ENCODE assay signal across 10 cellular contexts in the genomic region with DNA sequence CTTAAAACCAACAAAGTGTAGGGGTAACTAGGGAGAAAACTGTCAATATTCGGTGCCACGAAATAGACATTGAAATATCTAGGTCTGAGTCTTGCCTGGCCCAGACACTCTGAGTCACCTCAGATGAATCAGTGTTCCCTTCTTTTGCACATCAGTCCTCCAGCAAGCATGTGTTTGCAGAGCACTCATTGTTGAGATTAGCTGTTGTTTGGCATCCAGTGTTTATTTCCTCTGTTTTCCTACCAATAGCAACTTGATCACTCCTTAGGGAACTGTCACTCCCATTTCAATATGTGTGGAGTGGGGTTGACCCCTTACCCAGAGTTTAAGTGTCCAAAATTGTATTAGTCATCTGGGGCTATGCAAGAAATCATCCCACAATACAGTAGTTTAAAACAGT. TPM values are rescaled to one million over a fixed set of nuclear protein-coding genes. Genes with fewer than 3 reads are reported as not detected.
DNase-seq lines count a peak whose midpoint lies in the region; ATAC-seq and TF ChIP-seq lines count a peak whose summit lies in the region.
"Had no signal": no experiment of that assay in that cellular context is flagged by ENCODE, and none has a peak within 500 bp of the region (broad histone marks: within the 10 kb centered on the region; RNA-seq: fewer than 3 reads in every experiment).

No MANE protein-coding gene starts in this region.

- in situ Hi-C loops in IMR-90 (cut with MboI; ENCODE audit: low sequenced_read_pairs) = no loop called here

- H2AK5ac ChIP-seq in IMR-90 (ENCODE audit: low read depth, low read length) (no peak overlapping the region), trophoblast cell (ENCODE audit: low read length) (no peak overlapping the region)

- H3K36me3 Mint-ChIP-seq in Calu3 (ENCODE audit: insufficient read depth, unreplicated experiment) (peaks cover 9% of the 10 kb centered on the region), natural killer cell (no peaks in the 10 kb centered on the region)

- H3K9me1 ChIP-seq in IMR-90 (ENCODE audit: insufficient read depth, low read length) = peaks cover 8% of the 10 kb centered on the region; the same call in 1 of the 2 replicates

- H4K5ac ChIP-seq in IMR-90 (ENCODE audit: low read depth, low read length) = no peak overlapping the region

- peaks cover 3% of the 10 kb centered on the region for H3K79me2 ChIP-seq in trophoblast cell (ENCODE audit: control insufficient read depth, insufficient read depth, low read length, poor library complexity)

- BruUV-seq in Calu3 (replicated peaks; lab: Mats Ljungman, UMichigan) (no TSS peak), IMR-90 (replicated peaks; lab: Mats Ljungman, UMichigan) (no TSS peak)

- CTCF ChIA-PET in Calu3 (lab: Charles Lee) (interaction anchor here (1.0 kb wide), 1 partner anchor 21 kb away, joined by 6 read pairs; no protein-coding TSS in a partner anchor), IMR-90 (lab: Yijun Ruan, JAX) (interaction anchor here (1.1 kb wide), 1 partner anchor 162 kb away, joined by 3 read pairs; no protein-coding TSS in a partner anchor)

- no peak overlapping the region for H2AK9ac ChIP-seq in IMR-90 (replicated peaks; ENCODE audit: low read depth, low read length, poor library complexity)

- no peak for TF ChIP-seq POLR2A in IMR-90 (IDR thresholded peaks at IDR 0.05; ENCODE audit: low read depth, low read length)

- H3K9me3 ChIP-seq in IMR-90 (ENCODE audit: control insufficient read depth, insufficient read depth, low read length) (peaks cover 3% of the 10 kb centered on the region), trophoblast cell (ENCODE audit: insufficient read depth, low read depth, low read length) (no peaks in the 10 kb centered on the region)

- H4K91ac ChIP-seq in IMR-90 (ENCODE audit: insufficient read depth, low read depth, low read length) (no peak overlapping the region), trophoblast cell (ENCODE audit: low read depth, low read length) (no peak overlapping the region)

- H3K27ac Mint-ChIP-seq in Calu3 (ENCODE audit: unreplicated experiment) (no peak overlapping the region), natural killer cell (no peak overlapping the region)

- peak overlapping the region; percentile 81 for H2BK5ac ChIP-seq in IMR-90 (ENCODE audit: low read depth, low read length, poor library complexity, severe bottlenecking)
- H2BK5ac ChIP-seq in trophoblast cell (ENCODE audit: low read depth, low read length, poor library complexity) = no peak overlapping the region

- no peaks in the 10 kb centered on the region for H3K27me3 Mint-ChIP-seq in Calu3 (ENCODE audit: unreplicated experiment)
- no peaks in the 10 kb centered on the region for H3K27me3 Mint-ChIP-seq in natural killer cell (ENCODE audit: low read depth in 2 of 2)

- no peak overlapping the region for H3K4me3 Mint-ChIP-seq in Calu3 (ENCODE audit: low read depth, unreplicated experiment)
- H3K4me3 Mint-ChIP-seq in natural killer cell = no peak overlapping the region

- H3K4me1 ChIP-seq in IMR-90 (ENCODE audit: control insufficient read depth, insufficient read depth, low read length) = 0 out of 2 replicates have a peak, but pooled peaks cover 2% of the 10 kb centered on the region
- H3K4me1 ChIP-seq in trophoblast cell (ENCODE audit: control insufficient read depth in 1 of 2, insufficient read depth in 2 of 2, low read length in 2 of 2) = peaks cover 2% of the 10 kb centered on the region in 2 experiments

- H3K4me2 ChIP-seq in IMR-90 (ENCODE audit: low read depth, low read length) (peak overlapping the region; percentile 4; the same call in 1 of the 2 replicates), trophoblast cell (ENCODE audit: low read length) (no peak overlapping the region)

- H3K9ac ChIP-seq in IMR-90 (ENCODE audit: low read depth, low read length) (no peak overlapping the region), trophoblast cell (ENCODE audit: low read length) (no peak overlapping the region)

- no peak overlapping the region for H2BK15ac ChIP-seq in IMR-90 (ENCODE audit: low read depth, low read length)

- H4K8ac ChIP-seq in IMR-90 (ENCODE audit: low read depth in 2 of 2, low read length in 2 of 2) (no peak overlapping the region), trophoblast cell (ENCODE audit: low read depth, low read length) (no peak overlapping the region)

- TF ChIP-seq CTCF in Calu3 (IDR thresholded peaks at IDR 0.05; ENCODE audit: unreplicated experiment) (no peak), IMR-90 (conservative IDR thresholded peaks at IDR 0.05; ENCODE audit: low read depth, low read length) (no peak), natural killer cell (IDR thresholded peaks at IDR 0.05) (no peak)

- peaks cover 2% of the 10 kb centered on the region; the same call in 1 of the 2 replicates for H4K20me1 ChIP-seq in IMR-90 (ENCODE audit: insufficient read depth, low read length)

- H3K4ac ChIP-seq in IMR-90 (ENCODE audit: low read depth, low read length) (no peak overlapping the region), trophoblast cell (ENCODE audit: low read depth, low read length) (no peak overlapping the region)

- no peak overlapping the region for H4K12ac ChIP-seq in trophoblast cell (ENCODE audit: low read depth, low read length)

- H3K36me3 ChIP-seq in IMR-90 (ENCODE audit: control insufficient read depth, insufficient read depth, low read length) (no peaks in the 10 kb centered on the region), trophoblast cell (ENCODE audit: control insufficient read depth in 1 of 2, insufficient read depth in 2 of 2, low read length in 2 of 2) (no peaks in the 10 kb centered on the region)

- H3K79me1 ChIP-seq in IMR-90 (ENCODE audit: low read depth in 1 of 2, low read length in 2 of 2) (peaks cover 2% of the 10 kb centered on the region in 2 experiments; a peak in 3 of 4 replicates), trophoblast cell (ENCODE audit: low read length) (peaks cover 3% of the 10 kb centered on the region)

- POLR2A ChIA-PET in IMR-90 (lab: Charles Lee; ENCODE audit: unreplicated experiment) = no interaction called here

- intact Hi-C loops in Calu3 (cut with micrococcal nuclease; ENCODE audit: unreplicated experiment) (no loop called here), IMR-90 (cut with micrococcal nuclease) (loop anchor here (2.0 to 5.0 kb wide), 2 partner anchors 40 to 165 kb away; a partner anchor contains a TSS), natural killer cell (cut with micrococcal nuclease) (no loop called here)

- H3K27me3 ChIP-seq in IMR-90 (ENCODE audit: control insufficient read depth, insufficient read depth, low read length) (no peaks in the 10 kb centered on the region), trophoblast cell (ENCODE audit: insufficient read depth, low read length) (no peaks in the 10 kb centered on the region)

- H3K4me3 ChIP-seq in IMR-90 (ENCODE audit: insufficient read depth, low read depth, low read length) = no peak overlapping the region
- no peak overlapping the region for H3K4me3 ChIP-seq in trophoblast cell (ENCODE audit: low read depth, low read length)

- no peak overlapping the region for H3K27ac ChIP-seq in IMR-90 (ENCODE audit: insufficient read depth, low read length)
- no peak overlapping the region for H3K27ac ChIP-seq in trophoblast cell (ENCODE audit: low read depth, low read length)

- H2BK120ac ChIP-seq in IMR-90 (ENCODE audit: low read depth, low read length) (no peak overlapping the region), trophoblast cell (ENCODE audit: insufficient read depth, low read length, poor library complexity) (no peak overlapping the region)

- H2BK20ac ChIP-seq in IMR-90 (ENCODE audit: low read depth, low read length) = no peak overlapping the region

- ATAC-seq in IMR-90 (ENCODE audit: low read depth) = peak; percentile 68
- ATAC-seq in GM21825 (IDR thresholded peaks at IDR 0.05; ENCODE audit: unreplicated experiment) = no peak
- ATAC-seq in natural killer cell = no peak

- TF ChIP-seq RAD21 in IMR-90 (IDR thresholded peaks at IDR 0.05; ENCODE audit: low read length) = no peak; the same call in 1 of the 2 replicates

- H2AFZ ChIP-seq in IMR-90 (replicated peaks; ENCODE audit: low read length, poor library complexity) = peak overlapping the region; percentile 44
- no peak overlapping the region for H2AFZ ChIP-seq in trophoblast cell (ENCODE audit: insufficient read depth, low read length, poor library complexity)

- no peak overlapping the region for H3K14ac ChIP-seq in IMR-90 (replicated peaks; ENCODE audit: low read depth, low read length)
- no peak overlapping the region for H3K14ac ChIP-seq in trophoblast cell (ENCODE audit: low read length)

- peak; percentile 25 for DNase-seq in Calu3
- peak; percentile 91 for DNase-seq in IMR-90
- DNase-seq in dermis blood vessel endothelial cell = peak; percentile 82
- DNase-seq in trophoblast cell = peak; percentile 70 to 80
- no peak for DNase-seq in activated gamma-delta T cell treated with Interleukin-2 at 50 U/mL for 16 hours
- no peak for DNase-seq in NCI-H1417 treated with DMSO at 0.1 percent for 48 hours (lab: John Stamatoyannopoulos, UW)
- no peak for DNase-seq in natural killer cell
- DNase-seq: activated CD4-positive, alpha-beta T cell treated with anti-CD3 and anti-CD28 coated beads, Interleukin-2, amount 50 U/mL, for 1 hour; NCI-H748 treated with DMSO at 0.1 percent for 48 hours had no signal

- no peak overlapping the region for H3K56ac ChIP-seq in IMR-90 (ENCODE audit: extremely low read depth, insufficient read depth, low read length)

- H2BK12ac ChIP-seq in trophoblast cell (ENCODE audit: low read length) = no peak overlapping the region

- dilution Hi-C loops in IMR-90 (cut with HindIII; ENCODE audit: low sequenced_read_pairs, unreplicated experiment) = no loop called here

- no peak overlapping the region for H3K23ac ChIP-seq in IMR-90 (ENCODE audit: low read depth, low read length)
- H3K23ac ChIP-seq in trophoblast cell (ENCODE audit: low read length) = no peak overlapping the region

- 17% methylated on average over 2 of the region's 2 CpGs; no CpG with 5 or more reads in 1 of the 2 experiments for WGBS in IMR-90 (ENCODE audit: extremely low coverage in 2 of 2, insufficient read length in 1 of 2), 2 experiments
- WGBS in trophoblast cell (ENCODE audit: extremely low coverage, insufficient coverage, insufficient read length) = no CpG with 5 or more reads among the region's 2 CpGs

- peaks cover 21% of the 10 kb centered on the region for H3K4me1 Mint-ChIP-seq in Calu3 (ENCODE audit: low read depth, unreplicated experiment)
- H3K4me1 Mint-ChIP-seq in natural killer cell = peaks cover 12 to 15% of the 10 kb centered on the region in 2 donors

- H3K9me3 Mint-ChIP-seq in Calu3 (ENCODE audit: low read depth, unreplicated experiment) = no peaks in the 10 kb centered on the region
- H3K9me3 Mint-ChIP-seq in natural killer cell = no peaks in the 10 kb centered on the region

- H3K18ac ChIP-seq in IMR-90 (ENCODE audit: low read depth, low read length) = no peak overlapping the region
- H3K18ac ChIP-seq in trophoblast cell (ENCODE audit: low read length) = no peak overlapping the region

RNA-seq across cellular contexts. Expression of a gene that starts 4.7 kb away (rescaled TPM):
- 62.6 and 73.4 TPM in 2 replicates for total RNA-seq in Calu3 (2022)
- total RNA-seq in IMR-90 (2012; rRNA removed) = 38.6 and 40.0 TPM in 2 replicates
- polyA plus RNA-seq in IMR-90 (2012; rRNA removed) = 62.2 and 69.3 TPM in 2 replicates
- 57.8 and 65.1 TPM in 2 replicates for polyA plus RNA-seq in IMR-90 (2012; cell fraction: cytosol; rRNA removed)
- 111 and 120 TPM in 2 replicates for polyA plus RNA-seq in IMR-90 (2012; cell fraction: nucleus; rRNA removed; ENCODE audit: low replicate concordance)
- total RNA-seq in dermis blood vessel endothelial cell = 24.2 and 33.5 TPM in 2 replicates
- polyA plus RNA-seq in trophoblast cell (2013) = 50.2 and 51.2 TPM in 2 replicates
- total RNA-seq in natural killer cell = 100 to 1,000 TPM; 102 to 130 (median 128) TPM

RNA-seq across cellular contexts. Expression of a gene that starts 40.2 kb away (rescaled TPM):
- total RNA-seq in Calu3 (2022) (34.5 and 40.1 TPM in 2 replicates), IMR-90 (2012; rRNA removed) (26.1 and 29.4 TPM in 2 replicates), dermis blood vessel endothelial cell (41.4 and 42.7 TPM in 2 replicates), natural killer cell (10 to 100 TPM; 62.1 to 83.4 (median 75.6) TPM)
- polyA plus RNA-seq in IMR-90 (2012; rRNA removed) = 21.3 and 22.3 TPM in 2 replicates
- polyA plus RNA-seq in IMR-90 (2012; cell fraction: cytosol; rRNA removed) = 8.9 and 9.6 TPM in 2 replicates
- 79.3 and 99.6 TPM in 2 replicates for polyA plus RNA-seq in IMR-90 (2012; cell fraction: nucleus; rRNA removed; ENCODE audit: low replicate concordance)
- 18.1 and 18.2 TPM in 2 replicates for polyA plus RNA-seq in trophoblast cell (2013)

Comparison
In these comparisons a context has a peak if more than half of its experiments do, and no peak if none do; other contexts are left out.
1. DNase-seq: peak in Calu3 (single experiment), IMR-90 (single experiment), dermis blood vessel endothelial cell (single experiment) and trophoblast cell (2 of 2); none in activated gamma-delta T cell treated with Interleukin-2 at 50 U/mL for 16 hours (single experiment), NCI-H1417 treated with DMSO at 0.1 percent for 48 hours (single experiment) and natural killer cell (single experiment).